26 cellular contexts compared by ENCODE assay signal in the genomic region with DNA sequence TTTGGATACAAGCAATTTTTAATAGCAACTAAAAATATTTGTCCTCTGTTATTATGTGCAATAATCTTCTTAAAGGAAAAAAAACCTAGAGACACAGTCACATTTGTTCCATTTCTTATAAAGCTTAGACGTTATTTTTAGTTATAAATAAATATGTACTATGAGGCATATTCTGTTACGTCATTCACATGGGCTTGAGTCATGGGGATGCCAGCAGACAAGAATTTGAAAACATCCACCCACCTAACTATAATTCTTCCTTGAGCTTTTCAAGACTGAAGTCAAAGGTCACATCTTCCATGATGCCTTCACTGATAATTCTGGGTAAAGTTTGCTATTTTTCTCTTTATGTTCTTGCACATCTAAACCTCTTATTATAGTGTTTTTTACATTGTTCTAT.
A peak's percentile ranks its signal among the peaks of the same experiment; 100 is the strongest.
DNase-seq lines count a peak whose midpoint lies in the region; ATAC-seq, FAIRE-seq and TF ChIP-seq lines count a peak whose summit lies in the region.
"Had no signal": no experiment of that assay in that cellular context is flagged by ENCODE, and none has a peak within 500 bp of the region (broad histone marks: within the 10 kb centered on the region; RNA-seq: fewer than 3 reads in every experiment).

No MANE protein-coding gene starts in this region.

- H3K27ac ChIP-seq in AG04450 (ENCODE audit: low read depth, low read length): no peak overlapping the region
- H3K27ac ChIP-seq: skin epidermis, thyroid gland had no signal

- H3K36me3 ChIP-seq in bronchial epithelial cell (ENCODE audit: control insufficient read depth, insufficient read depth, low read length): no peaks in the 10 kb centered on the region
- H3K36me3 ChIP-seq: thyroid gland had no signal

- TF ChIP-seq CTCF in AG04450 (IDR thresholded peaks at IDR 0.05; ENCODE audit: low read depth, low read length) (no peak), bronchial epithelial cell (IDR thresholded peaks at IDR 0.05; ENCODE audit: insufficient read depth, low read length, severe bottlenecking) (no peak)

- H3K9me3 ChIP-seq in AG04450 (ENCODE audit: control insufficient read depth, insufficient read depth, low read length): no peaks in the 10 kb centered on the region
- H3K9me3 ChIP-seq: thyroid gland had no signal

- DNase-seq in AG04450 (ENCODE audit: low read depth, low spot score) (peak; percentile 20), HS-5 (ENCODE audit: low read depth) (peak; percentile 47), bronchial epithelial cell (ENCODE audit: low read depth) (peak; percentile 17), iris pigment epithelial cell (ENCODE audit: low read depth) (peak; percentile 51), NCI-H748 treated with DMSO at 0.1 percent for 48 hours (lab: John Stamatoyannopoulos, UW) (no peak), RCC 7860 (ENCODE audit: low spot score) (no peak)
- DNase-seq: ACHN; activated naive CD8-positive, alpha-beta T cell treated with anti-CD3 and anti-CD28 coated beads, Interleukin-2, amount 10 ng/mL, durations not matched to agents 7 days and 5 days; CD4-positive, CD25-positive, alpha-beta regulatory T cell; cortex of kidney; DMS 273 treated with DMSO at 0.1 percent for 48 hours; GDM1; H7; left cardiac atrium; midbrain; NCI-H1436 treated with DMSO at 0.1 percent for 48 hours; NCI-H2171 treated with DMSO at 0.1 percent for 48 hours; NCI-H526 treated with DMSO at 0.1 percent for 48 hours; nephron progenitor cell; SHP77; stimulated activated naive CD4-positive, alpha-beta T cell; thyroid gland had no signal

- POLR2A ChIA-PET in AG04450 (lab: Yijun Ruan, JAX): no interaction called here

- H3K27me3 ChIP-seq in AG04450 (ENCODE audit: control insufficient read depth, insufficient read depth, low read length) (no peaks in the 10 kb centered on the region), bronchial epithelial cell (ENCODE audit: control insufficient read depth, insufficient read depth, low read length) (no peaks in the 10 kb centered on the region)
- H3K27me3 ChIP-seq: thyroid gland had no signal

- FAIRE-seq in bronchial epithelial cell (lab: Jason Lieb, UNC) (no peak), RCC 7860 (lab: Jason Lieb, UNC) (no peak)

- no peak for ATAC-seq in HG02852 (IDR thresholded peaks at IDR 0.05; ENCODE audit: unreplicated experiment)
- ATAC-seq in GM18498 (IDR thresholded peaks at IDR 0.05; ENCODE audit: unreplicated experiment): no peak
- ATAC-seq: activated T-helper 17 cell treated with anti-CD3 and anti-CD28 coated beads, Interleukin-2, amount 50 U/mL, for 72 hours; left cardiac atrium had no signal

- H3K4me3 ChIP-seq in AG04450 (ENCODE audit: low read depth, low read length) (no peak overlapping the region), bronchial epithelial cell (ENCODE audit: low read depth, low read length) (no peak overlapping the region)
- H3K4me3 ChIP-seq: skin epidermis, thyroid gland had no signal

- CTCF ChIA-PET in AG04450 (lab: Charles Lee): no interaction called here

Comparison
In these comparisons a context has a peak if more than half of its experiments do, and no peak if none do; other contexts are left out.
1. DNase-seq: peak in AG04450 (single experiment), HS-5 (single experiment), bronchial epithelial cell (single experiment) and iris pigment epithelial cell (single experiment); none in NCI-H748 treated with DMSO at 0.1 percent for 48 hours (single experiment) and RCC 7860 (single experiment).